Comparison of ENCODE assay signal across 9 cellular contexts in genomic region chr19:39351537-39352037, GRCh38. TPM values are rescaled to one million over a fixed set of nuclear protein-coding genes. Genes with fewer than 3 reads are reported as not detected.
A peak's percentile ranks its signal among the peaks of the same experiment; 100 is the strongest.
DNase-seq lines count a peak whose midpoint lies in the region; ATAC-seq, FAIRE-seq and TF ChIP-seq lines count a peak whose summit lies in the region.
"Had no signal": no experiment of that assay in that cellular context is flagged by ENCODE, and none has a peak within 500 bp of the region (broad histone marks: within the 10 kb centered on the region; RNA-seq: fewer than 3 reads in every experiment).

No MANE protein-coding gene starts in this region.

- H3K9me3 ChIP-seq in BE2C: no peaks in the 10 kb centered on the region
- H3K9me3 ChIP-seq: upper lobe of left lung had no signal

- peaks cover 34% of the 10 kb centered on the region for H3K36me3 ChIP-seq in BE2C

- no peaks in the 10 kb centered on the region for H3K4me1 ChIP-seq in BE2C

- DNase-seq in AG20443 (ENCODE audit: low spot score): peak; percentile 55
- DNase-seq in GM19239 (ENCODE audit: insufficient read length, low spot score): peak; percentile 77
- peak; percentile 44 for DNase-seq in SK-MEL-5 (ENCODE audit: low read depth, low spot score)
- DNase-seq in left ventricle myocardium superior: no peak
- DNase-seq in iPS-NIHi7 (ENCODE audit: extremely low spot score): no peak
- DNase-seq in BE2C: no peak
- no peak for DNase-seq in putamen (ENCODE audit: low spot score)
- DNase-seq: upper lobe of left lung had no signal

- intact Hi-C loops in left ventricle myocardium superior (cut with micrococcal nuclease): no loop called here

- peak; percentile 86 for FAIRE-seq in GM19239 (lab: Jason Lieb, UNC)

- no peaks in the 10 kb centered on the region for H3K27me3 ChIP-seq in BE2C
- H3K27me3 ChIP-seq: upper lobe of left lung had no signal

- ATAC-seq in left ventricle myocardium superior (peak; percentile 48), HG03139 (IDR thresholded peaks at IDR 0.05; ENCODE audit: unreplicated experiment) (no peak)

- no peak overlapping the region for H3K4me3 ChIP-seq in BE2C (ENCODE audit: low read depth, low read length)
- H3K4me3 ChIP-seq: upper lobe of left lung had no signal

- in situ Hi-C loops in SK-MEL-5 (cut with HindIII; ENCODE audit: low pct_unique_long_range_greater_than_20kb, low sequenced_read_pairs): no loop called here

- TF ChIP-seq CTCF in BE2C (IDR thresholded peaks at IDR 0.05; ENCODE audit: low read depth, low read length): no peak

RNA-seq across cellular contexts. Expression of gene SAMD4B, which starts 9.4 kb away (rescaled TPM):
- 69.9 and 78.5 TPM in 2 replicates for total RNA-seq in SK-MEL-5 (2014; rRNA removed; shearing (Covaris generic))
- 183 and 192 TPM in 2 replicates for polyA plus RNA-seq in SK-MEL-5 (2015; cell fraction: cytosol; rRNA removed)
- polyA plus RNA-seq in SK-MEL-5 (2015; cell fraction: nucleus; rRNA removed): 76.9 and 88.4 TPM in 2 replicates
- 50.7 TPM for total RNA-seq in left ventricle myocardium superior
- polyA plus RNA-seq in BE2C (2012; ENCODE audit: insufficient read depth, insufficient read length, low read depth): 169 TPM

RNA-seq across cellular contexts. Expression of gene GMFG, which starts 15.7 kb away (rescaled TPM):
- total RNA-seq in SK-MEL-5 (2014; rRNA removed; shearing (Covaris generic)): 0.58 and 0.88 TPM in 2 replicates
- 0.34 and 0.69 TPM in 2 replicates for polyA plus RNA-seq in SK-MEL-5 (2015; cell fraction: cytosol; rRNA removed)
- 6.3 TPM in 1 of 2 replicates, not detected in the other for polyA plus RNA-seq in SK-MEL-5 (2015; cell fraction: nucleus; rRNA removed)
- 18.5 TPM for total RNA-seq in left ventricle myocardium superior
- not detected for polyA plus RNA-seq in BE2C (2012; ENCODE audit: insufficient read depth, insufficient read length, low read depth)

RNA-seq across cellular contexts. Expression of gene LRFN1, which starts 30.9 kb away (rescaled TPM):
- 1.6 TPM in 2 replicates for total RNA-seq in SK-MEL-5 (2014; rRNA removed; shearing (Covaris generic))
- polyA plus RNA-seq in SK-MEL-5 (2015; cell fraction: cytosol; rRNA removed): 15.0 and 15.5 TPM in 2 replicates
- polyA plus RNA-seq in SK-MEL-5 (2015; cell fraction: nucleus; rRNA removed): 2.2 and 4.4 TPM in 2 replicates
- 0.35 TPM for total RNA-seq in left ventricle myocardium superior
- polyA plus RNA-seq in BE2C (2012; ENCODE audit: insufficient read depth, insufficient read length, low read depth): 6.3 TPM

RNA-seq across cellular contexts. Expression of gene PAF1, which starts 39.3 kb away (rescaled TPM):
- total RNA-seq in SK-MEL-5 (2014; rRNA removed; shearing (Covaris generic)): 21.3 and 29.6 TPM in 2 replicates
- 30.8 and 38.8 TPM in 2 replicates for polyA plus RNA-seq in SK-MEL-5 (2015; cell fraction: cytosol; rRNA removed)
- polyA plus RNA-seq in SK-MEL-5 (2015; cell fraction: nucleus; rRNA removed): 17.8 and 19.6 TPM in 2 replicates
- 34.8 TPM for total RNA-seq in left ventricle myocardium superior
- 130 TPM for polyA plus RNA-seq in BE2C (2012; ENCODE audit: insufficient read depth, insufficient read length, low read depth)

RNA-seq across cellular contexts. Expression of gene MED29, which starts 39.6 kb away (rescaled TPM):
- 20.9 and 23.2 TPM in 2 replicates for total RNA-seq in SK-MEL-5 (2014; rRNA removed; shearing (Covaris generic))
- polyA plus RNA-seq in SK-MEL-5 (2015; cell fraction: cytosol; rRNA removed): 34.9 and 42.6 TPM in 2 replicates
- 10.9 and 17.1 TPM in 2 replicates for polyA plus RNA-seq in SK-MEL-5 (2015; cell fraction: nucleus; rRNA removed)
- 22.2 TPM for total RNA-seq in left ventricle myocardium superior
- polyA plus RNA-seq in BE2C (2012; ENCODE audit: insufficient read depth, insufficient read length, low read depth): 101 TPM

Comparison
In these comparisons a context has a peak if more than half of its experiments do, and no peak if none do; other contexts are left out.
1. DNase-seq: peak in AG20443 (single experiment), GM19239 (single experiment) and SK-MEL-5 (single experiment); none in left ventricle myocardium superior (single experiment), iPS-NIHi7 (single experiment), BE2C (single experiment) and putamen (single experiment).
2. RNA of gene GMFG, which starts 15.7 kb away (total RNA-seq): 18.5 TPM in left ventricle myocardium superior (single experiment); 0.58 to 0.88 TPM in SK-MEL-5; every median in the first group is over 10 times any median in the second.